Comparison of ENCODE assay signal across 9 cellular contexts in genomic region chr1:161915051-161915503, GRCh38.
DNase-seq lines count a peak whose midpoint lies in the region; ATAC-seq and TF ChIP-seq lines count a peak whose summit lies in the region.
"Had no signal": no experiment of that assay in that cellular context is flagged by ENCODE, and none has a peak within 500 bp of the region (broad histone marks: within the 10 kb centered on the region; RNA-seq: fewer than 3 reads in every experiment).

No MANE protein-coding gene starts in this region.

- H3K36me3 ChIP-seq in HEK293 (ENCODE audit: control insufficient read depth in 2 of 2, insufficient read depth in 1 of 2, low read length in 2 of 2) = peaks cover 0 to 5% of the 10 kb centered on the region in 2 experiments; a peak in 1 of 3 replicates
- H3K36me3 ChIP-seq in tibial artery = peaks cover 0 to 10% (median 4%) of the 10 kb centered on the region in 3 donors
- no peaks in the 10 kb centered on the region for H3K36me3 ChIP-seq in PC-3 (ENCODE audit: low read depth, low read length)

- H3K4me1 ChIP-seq in HEK293 (ENCODE audit: control insufficient read depth, insufficient read depth, low read length) (peaks cover 7% of the 10 kb centered on the region; the same call in 1 of the 2 replicates), tibial artery (peaks cover 0 to 48% (median 16%) of the 10 kb centered on the region in 4 donors), PC-3 (ENCODE audit: insufficient read depth, low read length) (peaks cover 33% of the 10 kb centered on the region)

- POLR2A ChIA-PET in HEK293 (lab: Yijun Ruan, JAX) (no interaction called here), PC-3 (lab: Charles Lee; ENCODE audit: unreplicated experiment) (no interaction called here), RWPE1 (lab: Yijun Ruan, JAX; ENCODE audit: low non-redundant PET) (interaction anchor here (0.7 kb wide), 1 partner anchor 109 kb away, joined by 7 read pairs; the partner anchor contains the start of gene OLFML2B)
- POLR2A ChIA-PET in CD4-positive, alpha-beta T cell (lab: Charles Lee) = interaction anchor here (0.6 kb wide), 1 partner anchor 8 kb away, joined by 3 read pairs; no protein-coding TSS in a partner anchor

- no peaks in the 10 kb centered on the region for H3K9me2 ChIP-seq in PC-3 (replicated peaks; ENCODE audit: low read length)

- intact Hi-C loops in tibial artery (cut with DNase I; ENCODE audit: low total_unique reads) (no loop called here), PC-3 (cut with micrococcal nuclease) (no loop called here)
- intact Hi-C loops in CD4-positive, alpha-beta T cell (cut with DNase I, micrococcal nuclease) = no loop called here

- no peaks in the 10 kb centered on the region for H3K9me3 Mint-ChIP-seq in CD4-positive, alpha-beta T cell

- CTCF ChIA-PET in HEK293 (lab: Yijun Ruan, JAX) (no interaction called here), PC-3 (lab: Charles Lee) (no interaction called here), RWPE1 (lab: Yijun Ruan, JAX) (no interaction called here)
- CTCF ChIA-PET in CD4-positive, alpha-beta T cell (lab: Charles Lee) = no interaction called here

- no peak for TF ChIP-seq CTCF in HEK293 (tag by site-specific recombination; IDR thresholded peaks at IDR 0.05)
- TF ChIP-seq CTCF in tibial artery (IDR thresholded peaks at IDR 0.05) = no peak
- no peak for TF ChIP-seq CTCF in CD4-positive, alpha-beta T cell (IDR thresholded peaks at IDR 0.05)
- TF ChIP-seq CTCF in PC-3 (conservative IDR thresholded peaks at IDR 0.05; ENCODE audit: low read depth, low read length) = no peak
- no peak for TF ChIP-seq CTCF in RWPE1 (conservative IDR thresholded peaks at IDR 0.05; ENCODE audit: low read depth)

- BruUV-seq in PC-3 (replicated peaks; lab: Mats Ljungman, UMichigan) = no TSS peak

- no peak overlapping the region for H3K27ac Mint-ChIP-seq in CD4-positive, alpha-beta T cell

- H3K9ac ChIP-seq in PC-3 (ENCODE audit: low read length) = no peak overlapping the region
- H3K9ac ChIP-seq: KMS-11 had no signal

- H3K4me2 ChIP-seq in PC-3 (ENCODE audit: low read length) = no peak overlapping the region
- H3K4me2 ChIP-seq: KMS-11 had no signal

- DNase-seq in stimulated activated CD4-positive, alpha-beta T cell treated with anti-CD3 and anti-CD28 coated beads, Interleukin-2, amount 100 ng/mL, for 24 hours = peak; percentile 42 to 56
- no peak for DNase-seq in tibial artery
- no peak for DNase-seq in CD4-positive, alpha-beta T cell
- DNase-seq in PC-3 = no peak
- DNase-seq in RWPE1 (ENCODE audit: low spot score) = no peak

- no peaks in the 10 kb centered on the region for H3F3A ChIP-seq in PC-3 (ENCODE audit: low read length, unreplicated experiment)

- no peak overlapping the region for H3K4me3 Mint-ChIP-seq in CD4-positive, alpha-beta T cell

- H3K36me3 Mint-ChIP-seq in CD4-positive, alpha-beta T cell (ENCODE audit: low read depth) = peaks cover 23% of the 10 kb centered on the region

- H3K27me3 ChIP-seq in tibial artery (no peaks in the 10 kb centered on the region), PC-3 (ENCODE audit: low read length) (no peaks in the 10 kb centered on the region)
- H3K27me3 ChIP-seq in CD4-positive, alpha-beta T cell (ENCODE audit: control insufficient read depth, insufficient read depth, low read length) = no peaks in the 10 kb centered on the region

- no peaks in the 10 kb centered on the region for H3K9me3 ChIP-seq in HEK293 (ENCODE audit: control insufficient read depth, insufficient read depth, low read depth, low read length)
- H3K9me3 ChIP-seq in tibial artery = no peaks in the 10 kb centered on the region
- H3K9me3 ChIP-seq in CD4-positive, alpha-beta T cell (ENCODE audit: control insufficient read depth, low read length) = no peaks in the 10 kb centered on the region
- no peaks in the 10 kb centered on the region for H3K9me3 ChIP-seq in PC-3 (ENCODE audit: low read length)

- H2AFZ ChIP-seq in PC-3 (ENCODE audit: low read length) = no peak overlapping the region

- H3K4me3 ChIP-seq in HEK293 (ENCODE audit: low read depth, low read length) (no peak overlapping the region), tibial artery (no peak overlapping the region), PC-3 (ENCODE audit: low read length) (no peak overlapping the region)

- ATAC-seq in GM19023 (IDR thresholded peaks at IDR 0.05; ENCODE audit: unreplicated experiment) = peak; percentile 77
- ATAC-seq in HG03575 (IDR thresholded peaks at IDR 0.05; ENCODE audit: extremely low read depth, insufficient number of reproducible peaks, low FRiP score, unreplicated experiment) = peak; percentile 73
- ATAC-seq in CD4-positive, alpha-beta T cell (ENCODE audit: poor library complexity) = no peak
- no peak for ATAC-seq in PC-3

- no peaks in the 10 kb centered on the region for H3K27me3 Mint-ChIP-seq in CD4-positive, alpha-beta T cell

- H3K27ac ChIP-seq in HEK293 (ENCODE audit: extremely low read depth, low read depth, low read length) = no peak overlapping the region
- H3K27ac ChIP-seq in tibial artery = no peak overlapping the region
- H3K27ac ChIP-seq in CD4-positive, alpha-beta T cell (ENCODE audit: low read depth, low read length) = no peak overlapping the region
- no peak overlapping the region for H3K27ac ChIP-seq in PC-3 (ENCODE audit: low read length)
- no peak overlapping the region for H3K27ac ChIP-seq in RWPE1
- H3K27ac ChIP-seq: KMS-11 had no signal

- no peaks in the 10 kb centered on the region for H3K79me2 ChIP-seq in PC-3 (ENCODE audit: low read length)

- no peaks in the 10 kb centered on the region for H4K20me1 ChIP-seq in PC-3 (ENCODE audit: low read length)

- peaks cover 36% of the 10 kb centered on the region for H3K4me1 Mint-ChIP-seq in CD4-positive, alpha-beta T cell (ENCODE audit: low read depth)

TF ChIP-seq in HEK293, 187 proteins besides CTCF, POLR2A, EP300 and RAD21:
- TF ChIP-seq ZFP3 (tag by site-specific recombination; IDR thresholded peaks at IDR 0.05; ENCODE audit: low read depth) = no peak
- TF ChIP-seq ZNF155 (tag by site-specific recombination; IDR thresholded peaks at IDR 0.05) = no peak
- TF ChIP-seq ZNF302 (tag by site-specific recombination; IDR thresholded peaks at IDR 0.05; ENCODE audit: low read depth) = no peak
- TF ChIP-seq HOXA7 (CRISPR knock-in tag; IDR thresholded peaks at IDR 0.05; ENCODE audit: borderline replicate concordance) = no peak
- TF ChIP-seq ZFHX2 (tag by site-specific recombination; conservative IDR thresholded peaks at IDR 0.05) = peak; percentile 31
- no peak for TF ChIP-seq ZNF133 (tag by site-specific recombination; IDR thresholded peaks at IDR 0.05)
- TF ChIP-seq ZSCAN30 (tag by site-specific recombination; IDR thresholded peaks at IDR 0.05) = no peak
- TF ChIP-seq WT1 (tag by site-specific recombination; IDR thresholded peaks at IDR 0.05) = no peak

Comparison
In these comparisons a context has a peak if more than half of its experiments do, and no peak if none do; other contexts are left out.
1. ATAC-seq: peak in GM19023 (single experiment) and HG03575 (single experiment); none in CD4-positive, alpha-beta T cell (single experiment) and PC-3 (single experiment).
2. DNase-seq: peak in stimulated activated CD4-positive, alpha-beta T cell treated with anti-CD3 and anti-CD28 coated beads, Interleukin-2, amount 100 ng/mL, for 24 hours (2 of 2); none in tibial artery (0 of 2), CD4-positive, alpha-beta T cell (0 of 10), PC-3 (single experiment) and RWPE1 (single experiment).
3. POLR2A ChIA-PET loops: an anchor here in CD4-positive, alpha-beta T cell (0.6 kb wide) and RWPE1 (0.7 kb wide); none called in HEK293 and PC-3.